Comparison of ENCODE assay signal across 7 cellular contexts in the genomic region with DNA sequence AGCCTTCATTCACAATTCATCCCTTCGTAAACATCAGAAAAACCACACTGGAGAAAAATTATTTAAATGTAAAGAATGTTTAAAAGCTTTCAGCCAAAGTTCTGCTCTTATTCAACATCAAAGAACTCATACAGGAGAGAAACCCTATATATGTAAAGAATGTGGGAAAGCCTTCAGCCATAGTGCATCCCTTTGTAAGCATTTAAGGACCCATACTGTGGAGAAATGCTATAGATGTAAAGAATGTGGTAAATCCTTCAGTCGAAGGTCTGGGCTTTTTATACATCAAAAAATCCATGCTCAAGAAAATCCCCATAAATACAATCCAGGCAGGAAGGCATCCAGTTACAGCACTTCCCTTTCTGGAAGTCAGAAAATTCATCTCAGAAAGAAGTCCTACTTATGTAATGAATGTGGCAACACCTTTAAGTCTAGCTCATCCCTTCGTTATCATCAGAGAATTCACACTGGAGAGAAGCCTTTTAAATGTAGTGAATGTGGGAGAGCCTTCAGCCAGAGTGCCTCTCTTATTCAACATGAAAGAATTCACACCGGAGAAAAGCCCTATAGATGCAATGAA. TPM values are rescaled to one million over a fixed set of nuclear protein-coding genes. Genes with fewer than 3 reads are reported as not detected.
"Had no signal": no experiment of that assay in that cellular context is flagged by ENCODE, and none has a peak within 500 bp of the region (broad histone marks: within the 10 kb centered on the region; RNA-seq: fewer than 3 reads in every experiment).

No MANE protein-coding gene starts in this region.

RNA-seq across cellular contexts. Expression of gene ZFP2, which starts 12.5 kb away (rescaled TPM):
- total RNA-seq: SJSA1 had no signal

RNA-seq across cellular contexts. Expression of gene ZNF454, which starts 57.8 kb away (rescaled TPM):
- total RNA-seq: activated CD4-positive, alpha-beta memory T cell treated with anti-CD3 and anti-CD28 coated beads, Interleukin-2, amount 10 ng/mL, durations not matched to agents 7 days and 5 days; activated CD4-positive, alpha-beta T cell treated with anti-CD3 and anti-CD28 coated beads for 36 hours; activated CD8-positive, alpha-beta memory T cell treated with anti-CD3 and anti-CD28 coated beads for 36 hours; activated naive CD4-positive, alpha-beta T cell treated with anti-CD3 and anti-CD28 coated beads for 36 hours; activated T-helper 17 cell treated with anti-CD3 and anti-CD28 coated beads, Interleukin-2, amount 50 U/mL, for 72 hours; SJSA1; T-helper 1 cell treated with Interleukin-12 subunit alpha and Interleukin-12 subunit beta and Interleukin-4 antibody, amounts not matched to agents 30 ng/mL and 1 ng/mL, for 36 hours had no signal
